ENCODE assay signal across 22 cellular contexts in genomic region chr12:81263072-81263471, GRCh38.
DNase-seq lines count a peak whose midpoint lies in the region; ATAC-seq, FAIRE-seq and TF ChIP-seq lines count a peak whose summit lies in the region.
"Had no signal": no experiment of that assay in that cellular context is flagged by ENCODE, and none has a peak within 500 bp of the region (broad histone marks: within the 10 kb centered on the region; RNA-seq: fewer than 3 reads in every experiment).

No MANE protein-coding gene starts in this region.

- no peak overlapping the region for H3K4me2 ChIP-seq in HepG2 (ENCODE audit: low read depth, low read length)
- H3K4me2 ChIP-seq: GM23338 had no signal

- H3K9ac ChIP-seq in HepG2 (ENCODE audit: insufficient read depth, low read depth, low read length): no peak overlapping the region

- no peaks in the 10 kb centered on the region for H4K20me1 ChIP-seq in HepG2 (ENCODE audit: insufficient read depth, low read length)

- no peak overlapping the region for H2AFZ ChIP-seq in HepG2 (ENCODE audit: low read length)
- H2AFZ ChIP-seq: GM23338 had no signal

- in situ Hi-C loops in HepG2 (cut with HindIII; ENCODE audit: extremely low pct_ligation_motif_present, low pct_unique_long_range_greater_than_20kb): no loop called here

- H3K4me1 ChIP-seq in HepG2 (ENCODE audit: insufficient read depth, low read length): no peaks in the 10 kb centered on the region
- H3K4me1 ChIP-seq in right lobe of liver: no peaks in the 10 kb centered on the region
- peaks cover 14% of the 10 kb centered on the region for H3K4me1 ChIP-seq in SJCRH30

- CTCF ChIA-PET in HepG2 (lab: Yijun Ruan, JAX; ENCODE audit: low intra/inter-chr PET ratio, low total read pairs): no interaction called here

- intact Hi-C loops in HepG2 (cut with micrococcal nuclease; ENCODE audit: unreplicated experiment): no loop called here
- intact Hi-C loops in right lobe of liver (cut with DNase I): no loop called here

- POLR2A ChIA-PET in HepG2 (lab: Yijun Ruan, JAX): no interaction called here

- no TSS peak for BruUV-seq in HepG2 (replicated peaks; lab: Mats Ljungman, UMichigan)

- H3K27ac ChIP-seq in HepG2 (ENCODE audit: extremely low read length, insufficient read depth, low read length): no peak overlapping the region
- no peak overlapping the region for H3K27ac ChIP-seq in right lobe of liver
- H3K27ac ChIP-seq in SJCRH30: 0 out of 2 replicates have a peak overlapping the region, but pooled peaks have one; percentile 2
- H3K27ac ChIP-seq: C4-2B had no signal

- H3K27me3 ChIP-seq in HepG2 (ENCODE audit: control insufficient read depth in 1 of 2, insufficient read depth in 2 of 2, low read length in 2 of 2) (no peaks in the 10 kb centered on the region), right lobe of liver (no peaks in the 10 kb centered on the region), SJCRH30 (no peaks in the 10 kb centered on the region)
- H3K27me3 ChIP-seq: MG63 had no signal

- TF ChIP-seq POLR2A in HepG2 (IDR thresholded peaks at IDR 0.05; ENCODE audit: insufficient read depth in 1 of 2, low read depth in 2 of 2, low read length in 2 of 2) (no peak), right lobe of liver (IDR thresholded peaks at IDR 0.05) (no peak)

- H3K36me3 ChIP-seq in HepG2 (replicated peaks in 1 of 2; ENCODE audit: control insufficient read depth in 1 of 2, insufficient read depth in 2 of 2, low read length in 2 of 2) (peaks cover 0 to 2% of the 10 kb centered on the region in 2 experiments; a peak in 1 of 5 replicates), right lobe of liver (no peaks in the 10 kb centered on the region), SJCRH30 (no peaks in the 10 kb centered on the region)
- H3K36me3 ChIP-seq: MG63 had no signal

- no peak for DNase-seq in HepG2 (ENCODE audit: low spot score)
- DNase-seq in right lobe of liver: no peak
- DNase-seq in LHCN-M2 (ENCODE audit: low read depth): peak; percentile 32
- DNase-seq in SJCRH30: peak; percentile 47 to 79
- DNase-seq in DMS53 (lab: John Stamatoyannopoulos, UW): no peak
- no peak for DNase-seq in SHP77 (lab: John Stamatoyannopoulos, UW)
- DNase-seq: Caco-2; CD8-positive, alpha-beta T cell; DMS153; H9; MG63; NCI-H2029; NCI-H345; NCI-H526 treated with DMSO at 0.1 percent for 48 hours; NK-92 treated with Interleukin-12 subunit alpha and Interleukin-12 subunit beta, amount 100 ng/mL, for 24 hours; PC-3; T-cell had no signal

- 93% methylated on average over 2 of the region's 2 CpGs for WGBS in HepG2 (ENCODE audit: low lambda C conversion rate)
- 83% methylated on average over 1 of the region's 2 CpGs for WGBS in right lobe of liver (ENCODE audit: insufficient coverage, low coverage, low lambda C conversion rate, missing lambda C conversion rate)

- no peak for TF ChIP-seq RAD21 in HepG2 (CRISPR knock-in tag; IDR thresholded peaks at IDR 0.05)

- ATAC-seq in HepG2 (no peak), right lobe of liver (no peak), GM18907 (IDR thresholded peaks at IDR 0.05; ENCODE audit: unreplicated experiment) (no peak)
- ATAC-seq: CD8-positive, alpha-beta T cell; GM23338; K562; PC-3; Right ventricle myocardium inferior; T-cell had no signal

- no peak for TF ChIP-seq CTCF in HepG2 (CRISPR knock-in tag; IDR thresholded peaks at IDR 0.05)
- TF ChIP-seq CTCF in right lobe of liver (IDR thresholded peaks at IDR 0.05): no peak

- H3K4me3 ChIP-seq in HepG2 (replicated peaks in 1 of 3; ENCODE audit: insufficient read depth in 1 of 3, low read depth in 2 of 3, low read length in 3 of 3) (no peak overlapping the region), right lobe of liver (no peak overlapping the region), SJCRH30 (no peak overlapping the region)
- H3K4me3 ChIP-seq: GM23338, K562, MG63 had no signal

- no peaks in the 10 kb centered on the region for H3K79me2 ChIP-seq in HepG2 (ENCODE audit: insufficient read depth, low read length)

- TF ChIP-seq EP300 in HepG2 (IDR thresholded peaks at IDR 0.05; ENCODE audit: low read depth in 2 of 2, low read length in 2 of 2) (no peak), HepG2 (CRISPR knock-in tag; IDR thresholded peaks at IDR 0.05; ENCODE audit: borderline replicate concordance) (no peak)

- FAIRE-seq in HepG2 (lab: Jason Lieb, UNC): no peak
- FAIRE-seq: K562 had no signal

- H3K9me3 ChIP-seq in HepG2 (ENCODE audit: low read length) (no peaks in the 10 kb centered on the region), right lobe of liver (no peaks in the 10 kb centered on the region), SJCRH30 (replicated peaks) (no peaks in the 10 kb centered on the region)
- H3K9me3 ChIP-seq: Caco-2, MG63 had no signal

TF ChIP-seq in HepG2, 621 proteins besides CTCF, POLR2A, EP300 and RAD21:
- TF ChIP-seq RBM22 (optimal IDR thresholded peaks at IDR 0.05; ENCODE audit: low read length): peak; percentile 57
- no peak for TF ChIP-seq ZNF138 (CRISPR knock-in tag; IDR thresholded peaks at IDR 0.05; ENCODE audit: low read depth)
TF ChIP-seq in HepG2: peak in this region for 1.

Comparison
In these comparisons a context has a peak if more than half of its experiments do, and no peak if none do; other contexts are left out.
1. DNase-seq: peak in LHCN-M2 (single experiment) and SJCRH30 (2 of 2); none in HepG2 (single experiment), right lobe of liver (0 of 3), DMS53 (single experiment) and SHP77 (0 of 2).